In the genomic region with DNA sequence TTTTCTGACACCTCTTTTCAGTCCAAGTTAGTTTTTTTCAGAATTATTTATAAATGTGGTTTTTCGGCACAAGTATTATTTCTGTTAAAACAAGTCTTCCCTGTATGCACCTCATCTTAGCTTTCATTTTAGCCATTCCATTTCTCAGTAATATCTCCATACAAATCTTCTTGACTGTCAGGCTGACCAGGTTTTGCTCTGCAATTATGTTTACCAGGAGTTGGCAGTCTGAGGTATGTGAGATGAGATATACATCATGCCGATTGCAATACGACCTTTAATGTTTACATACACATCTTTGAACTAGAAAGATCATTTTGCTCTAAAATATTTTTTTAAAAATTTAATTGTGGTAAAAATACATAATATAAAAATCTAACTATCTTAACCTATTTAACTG, we compare ENCODE assay signal across 24 cellular contexts.
"Had no signal": no experiment of that assay in that cellular context is flagged by ENCODE, and none has a peak within 500 bp of the region (broad histone marks: within the 10 kb centered on the region; RNA-seq: fewer than 3 reads in every experiment).

No MANE protein-coding gene starts in this region.

- ATAC-seq: natural killer cell; psoas muscle; right cardiac atrium; right lobe of liver; stimulated activated effector memory CD8-positive, alpha-beta T cell treated with anti-CD3 and anti-CD28 coated beads, Interleukin-12 subunit alpha, Interleukin-12 subunit beta, amount 100 ng/mL, for 72 hours; stimulated activated naive B cell treated with anti-CD40 and anti-IgM and Interleukin-4, amounts not matched to agents 10 μg/mL and 1 μg/mL and 100 μg/mL, for 72 hours; upper lobe of right lung had no signal

- H3K4me1 ChIP-seq: neural progenitor cell, parathyroid adenoma, psoas muscle, right lobe of liver, sigmoid colon, stomach, thyroid gland, tibial nerve, upper lobe of right lung, uterus had no signal

- H3K36me3 ChIP-seq: neural progenitor cell, ovary, right lobe of liver, sigmoid colon, stomach, thoracic aorta, thyroid gland, tibial nerve, upper lobe of right lung, uterus had no signal

- DNase-seq: natural killer cell; occipital lobe; ovary; posterior cingulate gyrus; psoas muscle; right cardiac atrium; right lobe of liver; sigmoid colon; small intestine; stimulated activated CD4-positive, alpha-beta T cell treated with anti-CD3 and anti-CD28 coated beads, Interleukin-15, amount 100 ng/mL, for 24 hours; stimulated activated CD4-positive, alpha-beta T cell treated with anti-CD3 and anti-CD28 coated beads, Interleukin-2, amount 100 ng/mL, for 24 hours; stimulated activated CD4-positive, alpha-beta T cell treated with anti-CD3 and anti-CD28 coated beads, Interleukin-2, amount 100 ng/mL, for 48 hours; stimulated activated CD4-positive, alpha-beta T cell treated with anti-CD3 and anti-CD28 coated beads, Interleukin-4, amount 100 ng/mL, for 24 hours; stimulated activated naive B cell treated with anti-CD40 and anti-IgM and Interleukin-4, amounts not matched to agents 10 μg/mL and 1 μg/mL and 100 μg/mL, for 72 hours; stimulated activated naive CD4-positive, alpha-beta T cell treated with Interleukin-2 at 50 U/mL for 16 hours; stomach; thyroid gland; upper lobe of right lung; uterus had no signal

- H2AFZ ChIP-seq: neural progenitor cell, parathyroid adenoma had no signal

- H3K9ac ChIP-seq: neural progenitor cell, parathyroid adenoma had no signal

- H3K4me2 ChIP-seq: neural progenitor cell had no signal

- H3K9me3 ChIP-seq: ovary, right lobe of liver, sigmoid colon, thoracic aorta, thyroid gland, upper lobe of right lung, uterus had no signal

- H3K27ac ChIP-seq: neural progenitor cell, ovary, parathyroid adenoma, psoas muscle, right lobe of liver, sigmoid colon, stomach, thoracic aorta, thyroid gland, tibial nerve, upper lobe of right lung, uterus had no signal

- H3K4me3 ChIP-seq: neural progenitor cell, ovary, psoas muscle, right lobe of liver, sigmoid colon, stomach, thoracic aorta, thyroid gland, tibial nerve, upper lobe of right lung, uterus had no signal

- H3K27me3 ChIP-seq: neural progenitor cell, ovary, right lobe of liver, sigmoid colon, stomach, thyroid gland, tibial nerve, upper lobe of right lung, uterus had no signal
